ENCODE assay signal across 2 cellular contexts in the genomic region with DNA sequence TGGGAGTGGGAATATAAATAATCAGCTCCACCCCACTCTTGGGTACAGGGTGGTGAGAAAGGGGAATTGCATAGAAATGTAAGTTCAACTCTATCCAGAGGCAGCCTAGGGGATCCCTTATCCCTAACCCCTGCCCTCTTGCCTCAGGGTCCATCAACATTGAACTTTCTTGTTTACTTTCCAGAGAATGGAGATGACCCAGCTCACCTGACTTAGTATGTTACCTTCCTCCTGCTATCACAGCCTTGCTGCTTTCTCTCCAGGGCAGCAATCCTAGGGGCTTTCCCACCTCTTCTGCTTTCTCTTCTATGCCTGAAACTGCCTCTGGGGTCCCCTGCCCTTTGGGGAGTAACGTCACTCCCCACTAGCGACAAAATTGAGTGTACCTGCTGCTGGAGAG.
TF ChIP-seq lines count a peak whose summit lies in the region.

No MANE protein-coding gene starts in this region.

TF ChIP-seq in SK-N-SH, 30 proteins besides CTCF, POLR2A, EP300 and RAD21 (continued from another document):
- TF ChIP-seq, protein P1, sequence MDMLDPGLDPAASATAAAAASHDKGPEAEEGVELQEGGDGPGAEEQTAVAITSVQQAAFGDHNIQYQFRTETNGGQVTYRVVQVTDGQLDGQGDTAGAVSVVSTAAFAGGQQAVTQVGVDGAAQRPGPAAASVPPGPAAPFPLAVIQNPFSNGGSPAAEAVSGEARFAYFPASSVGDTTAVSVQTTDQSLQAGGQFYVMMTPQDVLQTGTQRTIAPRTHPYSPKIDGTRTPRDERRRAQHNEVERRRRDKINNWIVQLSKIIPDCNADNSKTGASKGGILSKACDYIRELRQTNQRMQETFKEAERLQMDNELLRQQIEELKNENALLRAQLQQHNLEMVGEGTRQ (IDR thresholded peaks at IDR 0.05; ENCODE audit: borderline replicate concordance, low read depth, low read length) = no peak

TF ChIP-seq in SK-N-SH treated with all-trans-retinoic acid at 6 μM for 48 hours, 23 proteins besides CTCF, POLR2A, EP300 and RAD21 (continued from another document):
- no peak for TF ChIP-seq POU6F1 (CRISPR knock-in tag; IDR thresholded peaks at IDR 0.05; ENCODE audit: borderline replicate concordance, low read depth)
- no peak for TF ChIP-seq CSDC2 (CRISPR knock-in tag; IDR thresholded peaks at IDR 0.05)
- no peak for TF ChIP-seq ISL1 (CRISPR knock-in tag; IDR thresholded peaks at IDR 0.05)
- TF ChIP-seq ESRRG (CRISPR knock-in tag; IDR thresholded peaks at IDR 0.05) = no peak
